ENCODE assay signal across 23 cellular contexts in the genomic region with DNA sequence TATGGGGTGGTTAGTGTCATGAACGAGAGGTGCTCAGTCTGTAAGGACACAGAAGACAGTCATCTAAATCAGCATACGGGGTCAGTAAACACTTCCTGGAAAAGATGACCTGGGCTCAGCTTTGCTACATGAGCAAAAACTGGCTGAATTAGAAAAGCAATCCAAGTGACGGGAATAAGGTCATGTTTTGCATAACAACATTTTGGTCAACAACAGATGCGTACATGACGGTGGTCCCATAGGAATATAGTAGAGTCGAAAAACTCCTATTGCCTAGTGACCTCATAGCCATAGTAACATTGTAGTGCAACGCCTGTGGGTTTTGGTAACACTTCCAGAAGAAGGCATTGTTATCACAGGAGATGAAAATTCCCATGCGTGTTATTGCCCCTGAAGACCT.
"Had no signal": no experiment of that assay in that cellular context is flagged by ENCODE, and none has a peak within 500 bp of the region (broad histone marks: within the 10 kb centered on the region; RNA-seq: fewer than 3 reads in every experiment).

No MANE protein-coding gene starts in this region.

- H3K27me3 ChIP-seq: colonic mucosa, dorsolateral prefrontal cortex, esophagus squamous epithelium, foreskin keratinocyte, tibial artery, upper lobe of right lung had no signal

- H3K36me3 ChIP-seq: colonic mucosa, esophagus squamous epithelium, tibial artery, upper lobe of right lung had no signal

- H3K9me3 ChIP-seq: colonic mucosa, esophagus squamous epithelium, upper lobe of right lung had no signal

- FAIRE-seq: kidney had no signal

- ATAC-seq: foreskin keratinocyte; left cardiac atrium; left ventricle myocardium superior; naive thymus-derived CD4-positive, alpha-beta T cell; stimulated activated effector memory CD8-positive, alpha-beta T cell treated with anti-CD3 and anti-CD28 coated beads, Interleukin-12 subunit alpha, Interleukin-12 subunit beta, amount 100 ng/mL, for 72 hours; stimulated activated naive CD8-positive, alpha-beta T cell treated with anti-CD3 and anti-CD28 coated beads, Interleukin-15, Interleukin-2, amounts not matched to agents 100 U/mL and 50 U/mL, for 24 hours; upper lobe of right lung had no signal

- DNase-seq: caudate nucleus; colonic mucosa; dorsolateral prefrontal cortex; effector CD8-positive, alpha-beta T cell; esophagus squamous epithelium; kidney; left cardiac atrium; left ventricle myocardium superior; mesendoderm; naive thymus-derived CD4-positive, alpha-beta T cell; nephron progenitor cell; posterior cingulate gyrus; small intestine; stimulated activated CD4-positive, alpha-beta T cell treated with anti-CD3 and anti-CD28 coated beads, Interleukin-12 subunit alpha, Interleukin-12 subunit beta, amount 100 ng/mL, for 4 hours; stimulated activated CD4-positive, alpha-beta T cell treated with anti-CD3 and anti-CD28 coated beads, Interleukin-4, amount 100 ng/mL, for 1 hour; stimulated activated CD8-positive, alpha-beta memory T cell treated with anti-CD3 and anti-CD28 coated beads, Interleukin-4, amount 100 ng/mL, for 48 hours; stimulated activated naive CD8-positive, alpha-beta T cell treated with anti-CD3 and anti-CD28 coated beads, Interleukin-15, Interleukin-2, amounts not matched to agents 100 U/mL and 50 U/mL, for 24 hours; tibial artery; upper lobe of right lung had no signal

- H3K4me1 ChIP-seq: colonic mucosa, esophagus squamous epithelium, foreskin keratinocyte, upper lobe of right lung had no signal

- H3K27ac ChIP-seq: colonic mucosa, dorsolateral prefrontal cortex, epithelial cell of prostate, esophagus squamous epithelium, foreskin keratinocyte, tibial artery, upper lobe of right lung had no signal

- H3K4me3 ChIP-seq: colonic mucosa, dorsolateral prefrontal cortex, esophagus squamous epithelium, lung, tibial artery, upper lobe of right lung had no signal
